ENCODE assay signal across 21 cellular contexts in genomic region chr16:2869502-2870064, GRCh38. TPM values are rescaled to one million over a fixed set of nuclear protein-coding genes. Genes with fewer than 3 reads are reported as not detected.
DNase-seq lines count a peak whose midpoint lies in the region; ATAC-seq and TF ChIP-seq lines count a peak whose summit lies in the region.
"Had no signal": no experiment of that assay in that cellular context is flagged by ENCODE, and none has a peak within 500 bp of the region (broad histone marks: within the 10 kb centered on the region; RNA-seq: fewer than 3 reads in every experiment).

No MANE protein-coding gene starts in this region.

- H3K9me3 ChIP-seq in HEK293 (ENCODE audit: control insufficient read depth, insufficient read depth, low read depth, low read length) (no peaks in the 10 kb centered on the region), MM.1S (replicated peaks; ENCODE audit: insufficient read depth, low read length) (no peaks in the 10 kb centered on the region)
- H3K9me3 ChIP-seq: upper lobe of right lung had no signal

- H3K9me3 Mint-ChIP-seq in natural killer cell (no peaks in the 10 kb centered on the region), chondrocyte (ENCODE audit: low read depth) (no peaks in the 10 kb centered on the region)
- H3K9me3 Mint-ChIP-seq: activated T-helper 1 cell treated with anti-CD3 and anti-CD28 coated beads, Interleukin-12 subunit alpha, Interleukin-12 subunit beta, Interleukin-2, Interleukin-4 antibody, amounts not matched to agents 30 ng/mL and 10 ng/mL and 1 ng/mL, durations not matched to agents 14 hours and 24 hours and 36 hours; naive thymus-derived CD4-positive, alpha-beta T cell had no signal

- H3K36me3 ChIP-seq in HEK293 (ENCODE audit: control insufficient read depth in 2 of 2, insufficient read depth in 1 of 2, low read length in 2 of 2) (no peaks in the 10 kb centered on the region), MM.1S (replicated peaks; ENCODE audit: insufficient read depth, low read length) (no peaks in the 10 kb centered on the region)
- H3K36me3 ChIP-seq: upper lobe of right lung had no signal

- peak overlapping the region; percentile 2; the same call in 1 of the 2 replicates for H3K4me2 ChIP-seq in MM.1S (ENCODE audit: low read depth, low read length)

- peaks cover 44% of the 10 kb centered on the region for H3K27me3 ChIP-seq in MM.1S (replicated peaks; ENCODE audit: insufficient read depth, low read length)
- H3K27me3 ChIP-seq: foreskin keratinocyte, upper lobe of right lung had no signal

- H3K27me3 Mint-ChIP-seq in natural killer cell (ENCODE audit: low read depth in 2 of 2) (no peaks in the 10 kb centered on the region), chondrocyte (ENCODE audit: low read depth) (peaks cover 17% of the 10 kb centered on the region)
- H3K27me3 Mint-ChIP-seq: activated CD4-positive, alpha-beta T cell treated with anti-CD3 and anti-CD28 coated beads for 36 hours had no signal

- CTCF ChIA-PET in HEK293 (lab: Yijun Ruan, JAX), result interaction anchor here (4.4 kb wide), 1 partner anchor 50 kb away, joined by 31 read pairs; no protein-coding TSS in a partner anchor

- H4K20me1 ChIP-seq in MM.1S (ENCODE audit: insufficient read depth, low read length), result no peaks in the 10 kb centered on the region

- no peaks in the 10 kb centered on the region for H3K9me2 ChIP-seq in MM.1S (replicated peaks; ENCODE audit: insufficient read depth, low read length)

- ATAC-seq in natural killer cell, result no peak
- ATAC-seq: activated CD4-positive, alpha-beta T cell treated with anti-CD3 and anti-CD28 coated beads for 36 hours; foreskin keratinocyte; naive thymus-derived CD4-positive, alpha-beta T cell; upper lobe of right lung had no signal

- no peaks in the 10 kb centered on the region for H3K79me2 ChIP-seq in MM.1S (ENCODE audit: low read length)

- POLR2A ChIA-PET in HEK293 (lab: Yijun Ruan, JAX), result no interaction called here

- no peak for DNase-seq in MM.1S
- no peak for DNase-seq in natural killer cell
- no peak for DNase-seq in activated effector memory CD4-positive, alpha-beta T cell treated with anti-CD3 and anti-CD28 coated beads, Interleukin-2, amount 50 U/mL, for 16 hours
- no peak for DNase-seq in head of caudate nucleus
- no peak for DNase-seq in chondrocyte (ENCODE audit: low spot score)
- DNase-seq: activated CD4-positive, alpha-beta T cell treated with anti-CD3 and anti-CD28 coated beads for 36 hours; AML-193; dermis blood vessel endothelial cell; foreskin keratinocyte; naive thymus-derived CD4-positive, alpha-beta T cell; NCI-H1092; NCI-H2081; NCI-H510A; small intestine; stimulated activated CD4-positive, alpha-beta T cell treated with anti-CD3 and anti-CD28 coated beads, Interleukin-4, amount 100 ng/mL, for 1 hour; upper lobe of right lung had no signal

- TF ChIP-seq CTCF in HEK293 (tag by site-specific recombination; IDR thresholded peaks at IDR 0.05), result no peak
- TF ChIP-seq CTCF in MM.1S (IDR thresholded peaks at IDR 0.05; ENCODE audit: low read length), result no peak
- TF ChIP-seq CTCF in natural killer cell (IDR thresholded peaks at IDR 0.05), result no peak
- TF ChIP-seq CTCF in chondrocyte (IDR thresholded peaks at IDR 0.05), result no peak

- H3K4me1 Mint-ChIP-seq in natural killer cell (peaks cover 9 to 12% of the 10 kb centered on the region in 2 donors), chondrocyte (ENCODE audit: low read depth) (peaks cover 5% of the 10 kb centered on the region)

- H3K27ac Mint-ChIP-seq in natural killer cell (peak overlapping the region; percentile 94 to 98), chondrocyte (ENCODE audit: unreplicated experiment) (no peak overlapping the region)
- H3K27ac Mint-ChIP-seq: activated CD4-positive, alpha-beta T cell treated with anti-CD3 and anti-CD28 coated beads for 36 hours; activated T-helper 1 cell treated with anti-CD3 and anti-CD28 coated beads, Interleukin-12 subunit alpha, Interleukin-12 subunit beta, Interleukin-2, Interleukin-4 antibody, amounts not matched to agents 30 ng/mL and 10 ng/mL and 1 ng/mL, durations not matched to agents 14 hours and 24 hours and 36 hours; progenitor cell of endocrine pancreas had no signal

- H3K4me1 ChIP-seq in HEK293 (ENCODE audit: control insufficient read depth, insufficient read depth, low read length) (no peaks in the 10 kb centered on the region; the same call in 1 of the 2 replicates), MM.1S (ENCODE audit: low read length) (peaks cover under 1% of the 10 kb centered on the region; the same call in 1 of the 2 replicates)
- H3K4me1 ChIP-seq: foreskin keratinocyte had no signal

- H3K27ac ChIP-seq in HEK293 (ENCODE audit: extremely low read depth, low read depth, low read length) (no peak overlapping the region), MM.1S (ENCODE audit: low read length) (no peak overlapping the region)
- H3K27ac ChIP-seq: foreskin keratinocyte had no signal

- intact Hi-C loops in natural killer cell (cut with micrococcal nuclease) (loop anchor here (2.0 to 5.0 kb wide), 3 partner anchors 43 to 91 kb away; partner anchors contain the start of gene FLYWCH1), head of caudate nucleus (cut with DNase I) (loop anchor here (5.0 to 10.0 kb wide), 2 partner anchors 58 to 85 kb away; partner anchors contain the start of gene PRSS33)

- H3F3A ChIP-seq in MM.1S (ENCODE audit: insufficient read depth, low read length), result 0 out of 2 replicates have a peak, but pooled peaks cover 2% of the 10 kb centered on the region

- H3K4me3 ChIP-seq in HEK293 (ENCODE audit: low read depth, low read length) (no peak overlapping the region), MM.1S (ENCODE audit: low read length) (no peak overlapping the region)

- no peaks in the 10 kb centered on the region for H3K36me3 Mint-ChIP-seq in natural killer cell
- no peaks in the 10 kb centered on the region for H3K36me3 Mint-ChIP-seq in chondrocyte (ENCODE audit: low read depth)
- H3K36me3 Mint-ChIP-seq: naive thymus-derived CD4-positive, alpha-beta T cell had no signal

- H3K4me3 Mint-ChIP-seq in natural killer cell (no peak overlapping the region), chondrocyte (ENCODE audit: unreplicated experiment) (no peak overlapping the region)
- H3K4me3 Mint-ChIP-seq: activated T-helper 1 cell treated with anti-CD3 and anti-CD28 coated beads, Interleukin-12 subunit alpha, Interleukin-12 subunit beta, Interleukin-2, Interleukin-4 antibody, amounts not matched to agents 30 ng/mL and 10 ng/mL and 1 ng/mL, durations not matched to agents 14 hours and 24 hours and 36 hours had no signal

- no peak overlapping the region for H3K9ac ChIP-seq in MM.1S (ENCODE audit: low read length)

- H2AFZ ChIP-seq in MM.1S (ENCODE audit: low read length), result peak overlapping the region; percentile 15; the same call in 1 of the 2 replicates

TF ChIP-seq in HEK293, 187 proteins besides CTCF, POLR2A, EP300 and RAD21:
- TF ChIP-seq ZNF133 (tag by site-specific recombination; IDR thresholded peaks at IDR 0.05), result no peak
- TF ChIP-seq ZNF292 (tag by site-specific recombination; IDR thresholded peaks at IDR 0.05; ENCODE audit: borderline replicate concordance, low read depth), result no peak
- no peak for TF ChIP-seq ZNF624 (tag by site-specific recombination; IDR thresholded peaks at IDR 0.05)
- peak; percentile 59 for TF ChIP-seq ZBTB17 (tag by site-specific recombination; IDR thresholded peaks at IDR 0.05)
- no peak for TF ChIP-seq ZBTB8A (tag by site-specific recombination; IDR thresholded peaks at IDR 0.05)

RNA-seq across cellular contexts. Expression of gene PRSS22, which starts 11.6 kb away (rescaled TPM):
- total RNA-seq in natural killer cell (1 to 10 TPM; 1.5 to 7.7 (median 3.3) TPM), chondrocyte (not detected in 3 replicates)
- total RNA-seq: activated CD4-positive, alpha-beta T cell treated with anti-CD3 and anti-CD28 coated beads for 36 hours; activated T-helper 1 cell treated with anti-CD3 and anti-CD28 coated beads, Interleukin-12 subunit alpha, Interleukin-12 subunit beta, Interleukin-2, Interleukin-4 antibody, amounts not matched to agents 30 ng/mL and 10 ng/mL and 1 ng/mL, durations not matched to agents 14 hours and 24 hours and 36 hours; dermis blood vessel endothelial cell; endothelial cell of umbilical vein had no signal

RNA-seq across cellular contexts. Expression of gene FLYWCH2, which starts 13.4 kb away (rescaled TPM):
- total RNA-seq in natural killer cell (10 to 100 TPM; 12.0 to 12.7 (median 12.6) TPM), chondrocyte (33.4 to 43.1 TPM (median 34.7 TPM) in 3 replicates)

RNA-seq across cellular contexts. Expression of gene ZG16B, which starts 39.5 kb away (rescaled TPM):
- 1 to 10 TPM in 2 of 3 donors, under 1 TPM in 1; 0.78 to 1.5 (median 1.1) TPM for total RNA-seq in natural killer cell
- 2.1 to 2.6 TPM in 2 of 3 replicates, not detected in the other for total RNA-seq in chondrocyte
- total RNA-seq: endothelial cell of umbilical vein, progenitor cell of endocrine pancreas, upper lobe of right lung had no signal

RNA-seq across cellular contexts. Expression of gene FLYWCH1, which starts 42.1 kb away (rescaled TPM):
- total RNA-seq in natural killer cell, result 100 to 1,000 TPM in 2 of 3 donors, 10 to 100 TPM in 1; 85.1 to 148 (median 130) TPM
- total RNA-seq in chondrocyte, result 36.1 to 47.1 TPM (median 38.6 TPM) in 3 replicates

RNA-seq across cellular contexts. Expression of gene PRSS21, which starts 52.5 kb away (rescaled TPM):
- 1 to 10 TPM in 1 of 3 donors, under 1 TPM in 1, not detected in 1; 0.64 to 6.6 TPM for total RNA-seq in natural killer cell
- not detected in 3 replicates for total RNA-seq in chondrocyte
- total RNA-seq: Daoy, endothelial cell of umbilical vein, progenitor cell of endocrine pancreas had no signal
